In the genomic region with DNA sequence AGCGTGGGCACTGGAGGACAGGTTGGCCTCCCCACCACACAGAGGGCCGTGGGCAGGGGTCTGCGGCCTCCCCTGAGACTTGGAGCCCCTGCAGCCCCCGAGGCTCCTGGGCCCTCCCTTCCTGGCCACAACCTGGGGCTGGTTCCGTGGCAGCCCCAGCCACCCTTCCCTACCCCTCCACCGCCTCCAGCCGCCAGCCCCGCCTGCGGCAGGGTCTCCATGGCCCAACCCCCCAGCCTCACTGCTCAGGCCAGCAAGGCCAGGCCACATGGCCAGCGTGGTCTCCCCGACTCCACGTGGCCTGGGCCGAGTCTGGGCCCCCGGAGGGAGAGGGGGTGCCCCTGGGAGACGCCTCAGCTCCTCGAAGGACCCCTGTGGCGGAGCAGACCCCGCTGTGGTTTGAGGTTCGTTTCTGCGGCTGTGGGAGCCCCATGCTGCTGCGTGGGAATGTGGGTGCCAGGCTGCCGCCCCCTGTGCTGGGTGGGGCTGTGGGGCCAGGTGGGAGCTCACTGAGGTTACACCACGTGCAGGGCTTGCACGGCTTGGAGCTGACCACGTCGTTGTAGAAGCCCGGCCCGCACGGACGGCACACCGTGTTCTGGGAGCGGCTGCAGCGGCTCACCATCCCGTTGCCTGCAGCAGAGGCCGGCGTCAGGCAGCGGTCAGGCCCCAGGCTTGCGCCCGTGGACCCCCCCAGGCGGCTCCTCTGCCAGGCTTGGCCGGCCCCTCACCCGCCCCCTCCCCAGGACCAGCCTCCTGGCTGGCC, we compare ENCODE assay signal across 1 cellular context.
A peak's percentile ranks its signal among the peaks of the same experiment; 100 is the strongest.
TF ChIP-seq lines count a peak whose summit lies in the region.

No MANE protein-coding gene starts in this region.

TF ChIP-seq in K562, 482 proteins besides CTCF, POLR2A, EP300 and RAD21:
- TF ChIP-seq, protein P1, sequence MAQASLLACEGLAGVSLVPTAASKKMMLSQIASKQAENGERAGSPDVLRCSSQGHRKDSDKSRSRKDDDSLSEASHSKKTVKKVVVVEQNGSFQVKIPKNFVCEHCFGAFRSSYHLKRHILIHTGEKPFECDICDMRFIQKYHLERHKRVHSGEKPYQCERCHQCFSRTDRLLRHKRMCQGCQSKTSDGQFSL (CRISPR knock-in tag; IDR thresholded peaks at IDR 0.05), result peak; percentile 11; the same call in 1 of the 2 replicates
- TF ChIP-seq, protein P1 (tag; IDR thresholded peaks at IDR 0.05), result no peak
- TF ChIP-seq, protein P2, sequence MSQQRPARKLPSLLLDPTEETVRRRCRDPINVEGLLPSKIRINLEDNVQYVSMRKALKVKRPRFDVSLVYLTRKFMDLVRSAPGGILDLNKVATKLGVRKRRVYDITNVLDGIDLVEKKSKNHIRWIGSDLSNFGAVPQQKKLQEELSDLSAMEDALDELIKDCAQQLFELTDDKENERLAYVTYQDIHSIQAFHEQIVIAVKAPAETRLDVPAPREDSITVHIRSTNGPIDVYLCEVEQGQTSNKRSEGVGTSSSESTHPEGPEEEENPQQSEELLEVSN (IDR thresholded peaks at IDR 0.05; ENCODE audit: borderline replicate concordance in 1 of 2, extremely low read depth in 1 of 2, insufficient read depth in 1 of 2, insufficient read length in 1 of 2, low read depth in 1 of 2, low read length in 1 of 2, poor library complexity in 1 of 2, severe bottlenecking in 1 of 2), result peak in 1 of 2 experiments; percentile 44
- TF ChIP-seq L3MBTL2 (IDR thresholded peaks at IDR 0.05), result 0 out of 2 replicates have a peak, but pooled peaks have one; percentile 14
- TF ChIP-seq, protein P3, sequence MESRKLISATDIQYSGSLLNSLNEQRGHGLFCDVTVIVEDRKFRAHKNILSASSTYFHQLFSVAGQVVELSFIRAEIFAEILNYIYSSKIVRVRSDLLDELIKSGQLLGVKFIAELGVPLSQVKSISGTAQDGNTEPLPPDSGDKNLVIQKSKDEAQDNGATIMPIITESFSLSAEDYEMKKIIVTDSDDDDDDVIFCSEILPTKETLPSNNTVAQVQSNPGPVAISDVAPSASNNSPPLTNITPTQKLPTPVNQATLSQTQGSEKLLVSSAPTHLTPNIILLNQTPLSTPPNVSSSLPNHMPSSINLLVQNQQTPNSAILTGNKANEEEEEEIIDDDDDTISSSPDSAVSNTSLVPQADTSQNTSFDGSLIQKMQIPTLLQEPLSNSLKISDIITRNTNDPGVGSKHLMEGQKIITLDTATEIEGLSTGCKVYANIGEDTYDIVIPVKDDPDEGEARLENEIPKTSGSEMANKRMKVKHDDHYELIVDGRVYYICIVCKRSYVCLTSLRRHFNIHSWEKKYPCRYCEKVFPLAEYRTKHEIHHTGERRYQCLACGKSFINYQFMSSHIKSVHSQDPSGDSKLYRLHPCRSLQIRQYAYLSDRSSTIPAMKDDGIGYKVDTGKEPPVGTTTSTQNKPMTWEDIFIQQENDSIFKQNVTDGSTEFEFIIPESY (CRISPR knock-in tag; IDR thresholded peaks at IDR 0.05), result peak; percentile 78
- TF ChIP-seq, protein P4, sequence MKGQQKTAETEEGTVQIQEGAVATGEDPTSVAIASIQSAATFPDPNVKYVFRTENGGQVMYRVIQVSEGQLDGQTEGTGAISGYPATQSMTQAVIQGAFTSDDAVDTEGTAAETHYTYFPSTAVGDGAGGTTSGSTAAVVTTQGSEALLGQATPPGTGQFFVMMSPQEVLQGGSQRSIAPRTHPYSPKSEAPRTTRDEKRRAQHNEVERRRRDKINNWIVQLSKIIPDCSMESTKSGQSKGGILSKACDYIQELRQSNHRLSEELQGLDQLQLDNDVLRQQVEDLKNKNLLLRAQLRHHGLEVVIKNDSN (CRISPR knock-in tag; IDR thresholded peaks at IDR 0.05), result peak; percentile 75
- TF ChIP-seq DMBX1 (CRISPR knock-in tag; IDR thresholded peaks at IDR 0.05; ENCODE audit: borderline replicate concordance), result no peak
- no peak for TF ChIP-seq SNIP1 (IDR thresholded peaks at IDR 0.05; ENCODE audit: low read depth)
- TF ChIP-seq, protein P5, sequence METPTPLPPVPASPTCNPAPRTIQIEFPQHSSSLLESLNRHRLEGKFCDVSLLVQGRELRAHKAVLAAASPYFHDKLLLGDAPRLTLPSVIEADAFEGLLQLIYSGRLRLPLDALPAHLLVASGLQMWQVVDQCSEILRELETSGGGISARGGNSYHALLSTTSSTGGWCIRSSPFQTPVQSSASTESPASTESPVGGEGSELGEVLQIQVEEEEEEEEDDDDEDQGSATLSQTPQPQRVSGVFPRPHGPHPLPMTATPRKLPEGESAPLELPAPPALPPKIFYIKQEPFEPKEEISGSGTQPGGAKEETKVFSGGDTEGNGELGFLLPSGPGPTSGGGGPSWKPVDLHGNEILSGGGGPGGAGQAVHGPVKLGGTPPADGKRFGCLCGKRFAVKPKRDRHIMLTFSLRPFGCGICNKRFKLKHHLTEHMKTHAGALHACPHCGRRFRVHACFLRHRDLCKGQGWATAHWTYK (CRISPR knock-in tag; IDR thresholded peaks at IDR 0.05), result 0 out of 2 replicates have a peak, but pooled peaks have one; percentile 40
- peak; percentile 34; the same call in 1 of the 2 replicates for TF ChIP-seq POLR2G (IDR thresholded peaks at IDR 0.05; ENCODE audit: low read depth, low read length)
- TF ChIP-seq, protein P6, sequence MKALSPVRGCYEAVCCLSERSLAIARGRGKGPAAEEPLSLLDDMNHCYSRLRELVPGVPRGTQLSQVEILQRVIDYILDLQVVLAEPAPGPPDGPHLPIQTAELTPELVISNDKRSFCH (CRISPR knock-in tag; IDR thresholded peaks at IDR 0.05), result no peak
- TF ChIP-seq, protein P6 (tag; IDR thresholded peaks at IDR 0.05), result no peak
- TF ChIP-seq SAFB (IDR thresholded peaks at IDR 0.05; ENCODE audit: borderline replicate concordance, low read depth, low read length), result 0 out of 2 replicates have a peak, but pooled peaks have one; percentile 8
- TF ChIP-seq ZKSCAN1 (IDR thresholded peaks at IDR 0.05; ENCODE audit: low read depth, low read length), result no peak
- TF ChIP-seq, protein P7, sequence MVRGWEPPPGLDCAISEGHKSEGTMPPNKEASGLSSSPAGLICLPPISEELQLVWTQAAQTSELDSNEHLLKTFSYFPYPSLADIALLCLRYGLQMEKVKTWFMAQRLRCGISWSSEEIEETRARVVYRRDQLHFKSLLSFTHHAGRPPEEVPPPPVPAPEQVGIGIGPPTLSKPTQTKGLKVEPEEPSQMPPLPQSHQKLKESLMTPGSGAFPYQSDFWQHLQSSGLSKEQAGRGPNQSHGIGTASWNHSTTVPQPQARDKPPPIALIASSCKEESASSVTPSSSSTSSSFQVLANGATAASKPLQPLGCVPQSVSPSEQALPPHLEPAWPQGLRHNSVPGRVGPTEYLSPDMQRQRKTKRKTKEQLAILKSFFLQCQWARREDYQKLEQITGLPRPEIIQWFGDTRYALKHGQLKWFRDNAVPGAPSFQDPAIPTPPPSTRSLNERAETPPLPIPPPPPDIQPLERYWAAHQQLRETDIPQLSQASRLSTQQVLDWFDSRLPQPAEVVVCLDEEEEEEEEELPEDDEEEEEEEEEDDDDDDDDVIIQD (CRISPR knock-in tag; IDR thresholded peaks at IDR 0.05), result no peak
- 0 out of 2 replicates have a peak, but pooled peaks have one; percentile 9 for TF ChIP-seq HNRNPL (IDR thresholded peaks at IDR 0.05; ENCODE audit: low read depth, low read length)
